8 cellular contexts compared by ENCODE assay signal in the genomic region with DNA sequence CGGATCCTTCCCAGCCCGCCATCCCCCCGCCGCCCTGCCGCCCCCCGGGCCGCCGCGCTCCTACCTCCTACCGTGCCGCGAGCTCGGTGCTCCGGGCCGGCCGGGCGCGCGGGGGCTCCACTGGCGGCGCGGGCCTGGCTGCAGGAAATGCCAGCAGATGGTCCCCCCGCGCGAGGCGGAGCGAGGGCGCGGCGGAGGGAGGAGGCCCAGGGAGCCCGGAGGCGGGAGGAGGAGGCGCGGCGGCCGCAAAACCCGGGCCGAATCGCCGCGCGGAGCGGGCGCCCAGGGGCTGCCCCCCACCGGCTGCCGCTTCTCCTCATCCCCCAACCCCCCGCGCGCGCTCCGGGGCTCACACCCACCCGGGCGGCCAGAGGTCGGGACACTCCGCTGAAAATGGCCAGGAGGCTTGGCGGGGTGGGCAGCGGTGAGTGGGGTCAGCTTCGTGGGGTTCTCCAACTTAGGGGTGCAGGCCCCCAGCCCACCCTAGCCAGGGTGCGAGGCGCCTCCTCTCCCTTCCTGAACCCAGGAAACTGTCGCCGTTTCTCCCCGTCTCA. TPM values are rescaled to one million over a fixed set of nuclear protein-coding genes. Genes with fewer than 3 reads are reported as not detected.
DNase-seq lines count a peak whose midpoint lies in the region; ATAC-seq, FAIRE-seq and TF ChIP-seq lines count a peak whose summit lies in the region.

A gene with protein sequence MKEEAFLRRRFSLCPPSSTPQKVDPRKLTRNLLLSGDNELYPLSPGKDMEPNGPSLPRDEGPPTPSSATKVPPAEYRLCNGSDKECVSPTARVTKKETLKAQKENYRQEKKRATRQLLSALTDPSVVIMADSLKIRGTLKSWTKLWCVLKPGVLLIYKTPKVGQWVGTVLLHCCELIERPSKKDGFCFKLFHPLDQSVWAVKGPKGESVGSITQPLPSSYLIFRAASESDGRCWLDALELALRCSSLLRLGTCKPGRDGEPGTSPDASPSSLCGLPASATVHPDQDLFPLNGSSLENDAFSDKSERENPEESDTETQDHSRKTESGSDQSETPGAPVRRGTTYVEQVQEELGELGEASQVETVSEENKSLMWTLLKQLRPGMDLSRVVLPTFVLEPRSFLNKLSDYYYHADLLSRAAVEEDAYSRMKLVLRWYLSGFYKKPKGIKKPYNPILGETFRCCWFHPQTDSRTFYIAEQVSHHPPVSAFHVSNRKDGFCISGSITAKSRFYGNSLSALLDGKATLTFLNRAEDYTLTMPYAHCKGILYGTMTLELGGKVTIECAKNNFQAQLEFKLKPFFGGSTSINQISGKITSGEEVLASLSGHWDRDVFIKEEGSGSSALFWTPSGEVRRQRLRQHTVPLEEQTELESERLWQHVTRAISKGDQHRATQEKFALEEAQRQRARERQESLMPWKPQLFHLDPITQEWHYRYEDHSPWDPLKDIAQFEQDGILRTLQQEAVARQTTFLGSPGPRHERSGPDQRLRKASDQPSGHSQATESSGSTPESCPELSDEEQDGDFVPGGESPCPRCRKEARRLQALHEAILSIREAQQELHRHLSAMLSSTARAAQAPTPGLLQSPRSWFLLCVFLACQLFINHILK (minus strand): TSS at position 159 of the 554 bp plus-strand sequence. CDS start 36,162 bp downstream, outside the sequence.

- H3K79me1 ChIP-seq in IMR-90 (ENCODE audit: low read depth in 1 of 2, low read length in 2 of 2): peaks cover 5 to 45% of the 10 kb centered on the region in 2 experiments; a peak in 3 of 4 replicates

- no peak for FAIRE-seq in bronchial epithelial cell (lab: Jason Lieb, UNC)

- H4K20me1 ChIP-seq in IMR-90 (ENCODE audit: insufficient read depth, low read length): peaks cover 39% of the 10 kb centered on the region

- peak within 1 kb of the TSS; percentile 86 for H3K4ac ChIP-seq in IMR-90 (ENCODE audit: low read depth, low read length)

- peak within 1 kb of the TSS; percentile 78 to 88 for H4K8ac ChIP-seq in IMR-90 (ENCODE audit: low read depth in 2 of 2, low read length in 2 of 2)

- H3K4me3 ChIP-seq in IMR-90 (ENCODE audit: insufficient read depth, low read depth, low read length) (peak within 1 kb of the TSS; percentile 64), bronchial epithelial cell (ENCODE audit: low read depth, low read length) (peak within 1 kb of the TSS; percentile 52), iPS-18c (ENCODE audit: insufficient read depth, low read depth, low read length) (peak within 1 kb of the TSS; percentile 68), retinal pigment epithelial cell (ENCODE audit: low read length) (peak within 1 kb of the TSS; percentile 65)

- H2BK5ac ChIP-seq in IMR-90 (ENCODE audit: low read depth, low read length, poor library complexity, severe bottlenecking): peak within 1 kb of the TSS; percentile 74

- 0% methylated on average over 4 of the region's 63 CpGs; no CpG with 5 or more reads in 1 of the 2 experiments for WGBS in IMR-90 (ENCODE audit: extremely low coverage in 2 of 2, insufficient read length in 1 of 2), 2 experiments

- H3K4me2 ChIP-seq in IMR-90 (ENCODE audit: low read depth, low read length): peak within 1 kb of the TSS; percentile 82

- H3K36me3 ChIP-seq in IMR-90 (ENCODE audit: control insufficient read depth, insufficient read depth, low read length) (no peaks in the 10 kb centered on the region), bronchial epithelial cell (ENCODE audit: control insufficient read depth, insufficient read depth, low read length) (no peaks in the 10 kb centered on the region)

- intact Hi-C loops in IMR-90 (cut with micrococcal nuclease): loop anchor here (10.0 kb wide), 1 partner anchor 110 kb away; a partner anchor contains a TSS

- no peaks in the 10 kb centered on the region for H3K27me3 ChIP-seq in IMR-90 (ENCODE audit: control insufficient read depth, insufficient read depth, low read length)
- H3K27me3 ChIP-seq in bronchial epithelial cell (ENCODE audit: control insufficient read depth, insufficient read depth, low read length): peaks cover 10% of the 10 kb centered on the region

- peak within 1 kb of the TSS; percentile 84 for H3K9ac ChIP-seq in IMR-90 (ENCODE audit: low read depth, low read length)

- H3K23ac ChIP-seq in IMR-90 (ENCODE audit: low read depth, low read length): peak within 1 kb of the TSS; percentile 91

- H2AFZ ChIP-seq in IMR-90 (replicated peaks; ENCODE audit: low read length, poor library complexity): peak within 1 kb of the TSS; percentile 96

- H3K9me3 ChIP-seq in IMR-90 (ENCODE audit: control insufficient read depth, insufficient read depth, low read length) (no peaks in the 10 kb centered on the region), iPS-18c (ENCODE audit: control insufficient read depth, insufficient read depth, low read length) (no peaks in the 10 kb centered on the region)

- no peak for TF ChIP-seq RAD21 in IMR-90 (IDR thresholded peaks at IDR 0.05; ENCODE audit: low read length)

- dilution Hi-C loops in IMR-90 (cut with HindIII; ENCODE audit: low sequenced_read_pairs, unreplicated experiment): no loop called here

- TF ChIP-seq CTCF in IMR-90 (conservative IDR thresholded peaks at IDR 0.05; ENCODE audit: low read depth, low read length) (0 out of 2 replicates have a peak, but pooled peaks have one; percentile 5), bronchial epithelial cell (IDR thresholded peaks at IDR 0.05; ENCODE audit: insufficient read depth, low read length, severe bottlenecking) (no peak), retinal pigment epithelial cell (conservative IDR thresholded peaks at IDR 0.05; ENCODE audit: low read depth, low read length) (no peak)

- H3K27ac ChIP-seq in IMR-90 (ENCODE audit: insufficient read depth, low read length): peak within 1 kb of the TSS; percentile 66

- H3K4me1 ChIP-seq in IMR-90 (ENCODE audit: control insufficient read depth, insufficient read depth, low read length): peaks cover 42% of the 10 kb centered on the region

- no TSS peak for BruUV-seq in IMR-90 (replicated peaks; lab: Mats Ljungman, UMichigan)

- peak within 1 kb of the TSS; percentile 58; the same call in 1 of the 2 replicates for H3K18ac ChIP-seq in IMR-90 (ENCODE audit: low read depth, low read length)

- H2AK5ac ChIP-seq in IMR-90 (ENCODE audit: low read depth, low read length): peak within 1 kb of the TSS; percentile 49

- CTCF ChIA-PET in IMR-90 (lab: Yijun Ruan, JAX): no interaction called here

- ATAC-seq in IMR-90 (ENCODE audit: low read depth) (peak; percentile 66), HG02623 (IDR thresholded peaks at IDR 0.05; ENCODE audit: unreplicated experiment) (no peak), GM21529 (IDR thresholded peaks at IDR 0.05; ENCODE audit: unreplicated experiment) (no peak)

- no peak within 1 kb of the TSS; the same call in 1 of the 2 replicates for H2BK20ac ChIP-seq in IMR-90 (ENCODE audit: low read depth, low read length)

- peak within 1 kb of the TSS; percentile 68 for H4K91ac ChIP-seq in IMR-90 (ENCODE audit: insufficient read depth, low read depth, low read length)

- H3K14ac ChIP-seq in IMR-90 (replicated peaks; ENCODE audit: low read depth, low read length): peak within 1 kb of the TSS; percentile 81

- H4K5ac ChIP-seq in IMR-90 (ENCODE audit: low read depth, low read length): peak within 1 kb of the TSS; percentile 40

- H3K56ac ChIP-seq in IMR-90 (ENCODE audit: extremely low read depth, insufficient read depth, low read length): peak within 1 kb of the TSS; percentile 61; the same call in 1 of the 2 replicates

- POLR2A ChIA-PET in IMR-90 (lab: Charles Lee; ENCODE audit: unreplicated experiment): no interaction called here

- peak within 1 kb of the TSS; percentile 79; the same call in 1 of the 3 replicates for H2BK15ac ChIP-seq in IMR-90 (ENCODE audit: low read depth, low read length)

- H2AK9ac ChIP-seq in IMR-90 (replicated peaks; ENCODE audit: low read depth, low read length, poor library complexity): peak within 1 kb of the TSS; percentile 96

- TF ChIP-seq POLR2A in IMR-90 (IDR thresholded peaks at IDR 0.05; ENCODE audit: low read depth, low read length): peak; percentile 59

- DNase-seq in AG08396 (ENCODE audit: low spot score): peak; percentile 89
- peak; percentile 59 for DNase-seq in IMR-90
- peak; percentile 75 for DNase-seq in UCSD-AML1 (lab: John Stamatoyannopoulos, UW; ENCODE audit: unreplicated experiment)
- DNase-seq in bronchial epithelial cell (ENCODE audit: low read depth): peak; percentile 26
- no peak for DNase-seq in retinal pigment epithelial cell (ENCODE audit: low read depth)

- in situ Hi-C loops in IMR-90 (cut with MboI; ENCODE audit: low sequenced_read_pairs): no loop called here

- peak within 1 kb of the TSS; percentile 83 for H2BK120ac ChIP-seq in IMR-90 (ENCODE audit: low read depth, low read length)

- H3K9me1 ChIP-seq in IMR-90 (ENCODE audit: insufficient read depth, low read length): peaks cover 12% of the 10 kb centered on the region

TF ChIP-seq in IMR-90, 13 proteins besides CTCF, POLR2A, EP300 and RAD21:
- TF ChIP-seq SMC3 (IDR thresholded peaks at IDR 0.05; ENCODE audit: low read depth, low read length) (peak; percentile 19; the same call in 1 of the 2 replicates), MXI1 (IDR thresholded peaks at IDR 0.05; ENCODE audit: borderline replicate concordance, low read depth, low read length) (no peak), CEBPB (IDR thresholded peaks at IDR 0.05; ENCODE audit: low read depth, low read length) (no peak), MAZ (IDR thresholded peaks at IDR 0.05; ENCODE audit: borderline replicate concordance, low read depth, low read length) (peak; percentile 88; the same call in 1 of the 2 replicates), RFX5 (IDR thresholded peaks at IDR 0.05; ENCODE audit: low read depth, low read length) (no peak), RCOR1 (IDR thresholded peaks at IDR 0.05; ENCODE audit: insufficient replicate concordance, low read length) (no peak), CHD1 (IDR thresholded peaks at IDR 0.05; ENCODE audit: low read depth, low read length) (no peak)
- TF ChIP-seq, protein P1, sequence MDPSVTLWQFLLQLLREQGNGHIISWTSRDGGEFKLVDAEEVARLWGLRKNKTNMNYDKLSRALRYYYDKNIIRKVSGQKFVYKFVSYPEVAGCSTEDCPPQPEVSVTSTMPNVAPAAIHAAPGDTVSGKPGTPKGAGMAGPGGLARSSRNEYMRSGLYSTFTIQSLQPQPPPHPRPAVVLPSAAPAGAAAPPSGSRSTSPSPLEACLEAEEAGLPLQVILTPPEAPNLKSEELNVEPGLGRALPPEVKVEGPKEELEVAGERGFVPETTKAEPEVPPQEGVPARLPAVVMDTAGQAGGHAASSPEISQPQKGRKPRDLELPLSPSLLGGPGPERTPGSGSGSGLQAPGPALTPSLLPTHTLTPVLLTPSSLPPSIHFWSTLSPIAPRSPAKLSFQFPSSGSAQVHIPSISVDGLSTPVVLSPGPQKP (IDR thresholded peaks at IDR 0.05; ENCODE audit: borderline replicate concordance, low read depth, low read length): no peak
TF ChIP-seq in IMR-90: peak in this region for 2.

RNA-seq across cellular contexts. Expression of the gene that starts here (rescaled TPM):
- total RNA-seq in IMR-90 (2012; rRNA removed): 14.4 and 14.9 TPM in 2 replicates
- 22.3 and 24.1 TPM in 2 replicates for polyA plus RNA-seq in IMR-90 (2012; rRNA removed)
- polyA plus RNA-seq in IMR-90 (2012; cell fraction: cytosol; rRNA removed): 14.5 and 18.6 TPM in 2 replicates
- 66.7 and 137 TPM in 2 replicates for polyA plus RNA-seq in IMR-90 (2012; cell fraction: nucleus; rRNA removed; ENCODE audit: low replicate concordance)
- 17.5 and 21.1 TPM in 2 replicates for total RNA-seq in bronchial epithelial cell
